In genomic region chr15:35013370-35013769, GRCh38 we compare ENCODE assay signal across 32 cellular contexts. TPM values are rescaled to one million over a fixed set of nuclear protein-coding genes. Genes with fewer than 3 reads are reported as not detected.
A peak's percentile ranks its signal among the peaks of the same experiment; 100 is the strongest.
DNase-seq lines count a peak whose midpoint lies in the region; ATAC-seq and TF ChIP-seq lines count a peak whose summit lies in the region.
"Had no signal": no experiment of that assay in that cellular context is flagged by ENCODE, and none has a peak within 500 bp of the region (broad histone marks: within the 10 kb centered on the region; RNA-seq: fewer than 3 reads in every experiment).

No MANE protein-coding gene starts in this region.

- TF ChIP-seq CTCF in choroid plexus epithelial cell (conservative IDR thresholded peaks at IDR 0.05; ENCODE audit: low read depth, low read length): no peak

- no peak for ATAC-seq in GM21717 (IDR thresholded peaks at IDR 0.05; ENCODE audit: unreplicated experiment)
- ATAC-seq: activated CD8-positive, alpha-beta memory T cell treated with anti-CD3 and anti-CD28 coated beads, Interleukin-2, amount 10 ng/mL, durations not matched to agents 7 days and 5 days; activated T-cell treated with anti-CD3 and anti-CD28 coated beads, Interleukin-2, amount 50 U/mL, for 72 hours; left colon; upper lobe of right lung; WTC11 had no signal

- intact Hi-C loops in posterior vena cava (cut with DNase I): no loop called here

- CTCF ChIA-PET in HEK293T (lab: Yijun Ruan, JAX): no interaction called here

- POLR2A ChIA-PET in HEK293T (lab: Yijun Ruan, JAX): no interaction called here

- peak; percentile 62 for DNase-seq in EL
- peak; percentile 22 for DNase-seq in MV-4-11 (lab: John Stamatoyannopoulos, UW)
- peak; percentile 40 for DNase-seq in choroid plexus epithelial cell (ENCODE audit: low read depth)
- DNase-seq in kidney tubule cell (ENCODE audit: low spot score): peak; percentile 54
- no peak for DNase-seq in HEK293T (ENCODE audit: extremely low spot score)
- DNase-seq in posterior vena cava (ENCODE audit: low spot score): no peak
- no peak for DNase-seq in activated CD8-positive, alpha-beta memory T cell treated with anti-CD3 and anti-CD28 coated beads, Interleukin-2, amount 50 U/mL, for 48 hours
- DNase-seq: activated CD4-positive, alpha-beta T cell treated with anti-CD3 and anti-CD28 coated beads, Interleukin-2, amount 50 U/mL, for 1 hour; activated CD8-positive, alpha-beta memory T cell treated with anti-CD3 and anti-CD28 coated beads, Interleukin-2, amount 10 ng/mL, durations not matched to agents 7 days and 5 days; activated naive CD4-positive, alpha-beta T cell treated with anti-CD3 and anti-CD28 coated beads for 36 hours; activated T-cell treated with anti-CD3 and anti-CD28 coated beads, Interleukin-2, amount 50 U/mL, for 72 hours; amniotic stem cell; DMS53; GF-D8; glutamatergic neuron; Karpas-422; left colon; mammary epithelial cell; NCI-H1092 treated with DMSO at 0.1 percent for 48 hours; NCI-H187; NCI-H2171 treated with DMSO at 0.1 percent for 48 hours; NCI-H524; Peyer's patch; SJCRH30; spleen; substantia nigra; T1000; upper lobe of right lung had no signal

- no peak overlapping the region for H3K4me3 ChIP-seq in choroid plexus epithelial cell (ENCODE audit: low read depth, low read length)
- H3K4me3 ChIP-seq: BLaER1, Peyer's patch, right atrium auricular region, SJCRH30, spleen, upper lobe of right lung had no signal

TF ChIP-seq in HEK293T, 16 proteins besides CTCF, POLR2A, EP300 and RAD21:
- no peak for TF ChIP-seq ELF4 (IDR thresholded peaks at IDR 0.05)
- TF ChIP-seq SUZ12 (IDR thresholded peaks at IDR 0.05): no peak
- no peak for TF ChIP-seq ZNF384 (IDR thresholded peaks at IDR 0.05)
- no peak for TF ChIP-seq FOXA1 (IDR thresholded peaks at IDR 0.05)
- no peak for TF ChIP-seq LEF1 (IDR thresholded peaks at IDR 0.05; ENCODE audit: borderline replicate concordance)
- TF ChIP-seq PKNOX1 (IDR thresholded peaks at IDR 0.05): no peak
- TF ChIP-seq ARNT (IDR thresholded peaks at IDR 0.05): no peak
- no peak for TF ChIP-seq FOXM1 (IDR thresholded peaks at IDR 0.05; ENCODE audit: borderline replicate concordance)
- no peak for TF ChIP-seq CTBP1 (IDR thresholded peaks at IDR 0.05; ENCODE audit: borderline replicate concordance)
- no peak for TF ChIP-seq SP1 (IDR thresholded peaks at IDR 0.05)
- TF ChIP-seq NFRKB (IDR thresholded peaks at IDR 0.05): no peak
- no peak for TF ChIP-seq HDGF (IDR thresholded peaks at IDR 0.05; ENCODE audit: borderline replicate concordance)
- TF ChIP-seq FOXK2 (IDR thresholded peaks at IDR 0.05): no peak
- no peak for TF ChIP-seq BHLHE40 (IDR thresholded peaks at IDR 0.05; ENCODE audit: borderline replicate concordance)
- TF ChIP-seq L3MBTL2 (conservative IDR thresholded peaks at IDR 0.05): no peak

RNA-seq across cellular contexts. Expression of gene ZNF770, which starts 25.3 kb away (rescaled TPM):
- 10 to 100 TPM; 29.7 to 30.7 TPM for total RNA-seq in posterior vena cava

RNA-seq across cellular contexts. Expression of gene AQR, which starts 43.8 kb away (rescaled TPM):
- 10 to 100 TPM; 25.9 to 28.0 TPM for total RNA-seq in posterior vena cava

Comparison
In these comparisons a context has a peak if more than half of its experiments do, and no peak if none do; other contexts are left out.
1. DNase-seq: peak in EL (single experiment), MV-4-11 (single experiment), choroid plexus epithelial cell (single experiment) and kidney tubule cell (single experiment); none in HEK293T (single experiment), posterior vena cava (single experiment) and activated CD8-positive, alpha-beta memory T cell treated with anti-CD3 and anti-CD28 coated beads, Interleukin-2, amount 50 U/mL, for 48 hours (single experiment).